In genomic region chr1:224182866-224183590, GRCh38 we compare ENCODE assay signal across 8 cellular contexts. TPM values are rescaled to one million over a fixed set of nuclear protein-coding genes. Genes with fewer than 3 reads are reported as not detected.
DNase-seq lines count a peak whose midpoint lies in the region; ATAC-seq and TF ChIP-seq lines count a peak whose summit lies in the region.

DEGS1 (plus strand) TSS chr1:224183240; CDS start chr1:224183337, 97 bp downstream.

- H3K4me2 ChIP-seq in neural cell (ENCODE audit: low read length) = peak within 1 kb of the TSS; percentile 76

- TF ChIP-seq CTCF in RWPE2 (IDR thresholded peaks at IDR 0.05; ENCODE audit: poor library complexity, severe bottlenecking) (no peak), fibroblast of the aortic adventitia (IDR thresholded peaks at IDR 0.05; ENCODE audit: insufficient read depth, low read length) (no peak), neural cell (IDR thresholded peaks at IDR 0.05; ENCODE audit: poor library complexity, severe bottlenecking) (no peak), stomach (IDR thresholded peaks at IDR 0.05) (no peak)

- intact Hi-C loops in stomach (cut with DNase I; ENCODE audit: low total_unique reads) = no loop called here

- peaks cover 41% of the 10 kb centered on the region for H3K79me2 ChIP-seq in neural cell (replicated peaks; ENCODE audit: insufficient read depth, low read length)

- whole genome bisulfite sequencing in stomach, 5 donors = 0 to 1% (median 0%) methylated on average over 25 to 94 of the region's 94 CpGs

- peak within 1 kb of the TSS; percentile 84 for H2AFZ ChIP-seq in neural cell (ENCODE audit: low read depth, low read length)

- no peaks in the 10 kb centered on the region for H3K9me3 ChIP-seq in RWPE2 (ENCODE audit: severe bottlenecking)
- H3K9me3 ChIP-seq in neural cell (ENCODE audit: low read length) = no peaks in the 10 kb centered on the region
- no peaks in the 10 kb centered on the region for H3K9me3 ChIP-seq in stomach

- peak within 1 kb of the TSS; percentile 95 for H3K9ac ChIP-seq in neural cell (ENCODE audit: low read length)

- H3K4me1 ChIP-seq in RWPE2 (ENCODE audit: insufficient read depth, poor library complexity, severe bottlenecking) = no peaks in the 10 kb centered on the region
- peaks cover 31 to 54% (median 43%) of the 10 kb centered on the region in 4 donors for H3K4me1 ChIP-seq in stomach

- peak within 1 kb of the TSS; percentile 66 for H3K27ac ChIP-seq in RWPE2 (ENCODE audit: poor library complexity, severe bottlenecking)
- H3K27ac ChIP-seq in neural cell (ENCODE audit: low read length) = peak within 1 kb of the TSS; percentile 89
- peak within 1 kb of the TSS; percentile 92 to 98 (median 97) for H3K27ac ChIP-seq in stomach

- TF ChIP-seq POLR2A in stomach (IDR thresholded peaks at IDR 0.05) = peak in 1 of 4 donors; percentile 18

- H3K27me3 ChIP-seq in RWPE2 (ENCODE audit: insufficient read depth, poor library complexity, severe bottlenecking) = no peaks in the 10 kb centered on the region
- no peaks in the 10 kb centered on the region for H3K27me3 ChIP-seq in neural cell (ENCODE audit: insufficient read depth, low read depth, low read length)
- H3K27me3 ChIP-seq in stomach = no peaks in the 10 kb centered on the region

- no peaks in the 10 kb centered on the region for H4K20me1 ChIP-seq in neural cell (ENCODE audit: insufficient read depth)

- H3K4me3 ChIP-seq in RWPE2 (ENCODE audit: severe bottlenecking) = peak within 1 kb of the TSS; percentile 70
- peak within 1 kb of the TSS; percentile 82 for H3K4me3 ChIP-seq in fibroblast of the aortic adventitia (ENCODE audit: low read depth, low read length)
- H3K4me3 ChIP-seq in neural cell (ENCODE audit: low read length) = peak within 1 kb of the TSS; percentile 93
- peak within 1 kb of the TSS; percentile 68 to 99 (median 88) for H3K4me3 ChIP-seq in stomach

- peak; percentile 22 for TF ChIP-seq EP300 in neural cell (conservative IDR thresholded peaks at IDR 0.05; ENCODE audit: poor library complexity, severe bottlenecking)
- no peak for TF ChIP-seq EP300 in stomach (IDR thresholded peaks at IDR 0.05)

- no peaks in the 10 kb centered on the region for H3K9me2 ChIP-seq in neural cell (ENCODE audit: insufficient read depth, low read length)

- peak; percentile 85 for ATAC-seq in RWPE2 (ENCODE audit: low read depth)

- DNase-seq in ELF-1 (ENCODE audit: low read depth, low spot score) (peak; percentile 94), GOT3 (lab: John Stamatoyannopoulos, UW) (peak; percentile 73), Kasumi-1 (lab: John Stamatoyannopoulos, UW) (peak; percentile 68 to 70), RWPE2 (ENCODE audit: low spot score) (peak; percentile 60), fibroblast of the aortic adventitia (ENCODE audit: low read depth) (peak; percentile 55), stomach (peak; percentile 88)
- peak; percentile 76 for DNase-seq in activated T-helper 9 cell treated with anti-CD3 and anti-CD28 coated beads, Interleukin-2, amount 50 U/mL, for 16 hours (ENCODE audit: low read depth)

- no peaks in the 10 kb centered on the region for H3F3A ChIP-seq in neural cell (ENCODE audit: insufficient read depth, low read length, poor library complexity, severe bottlenecking)

- no peaks in the 10 kb centered on the region for H3K36me3 ChIP-seq in RWPE2 (ENCODE audit: low read depth)
- no peaks in the 10 kb centered on the region for H3K36me3 ChIP-seq in neural cell (ENCODE audit: insufficient read depth, low read length)
- H3K36me3 ChIP-seq in stomach = no peaks in the 10 kb centered on the region

- no peak for TF ChIP-seq RAD21 in neural cell (conservative IDR thresholded peaks at IDR 0.05)

TF ChIP-seq in neural cell, 6 proteins besides CTCF, POLR2A, EP300 and RAD21:
- TF ChIP-seq SMC3 (conservative IDR thresholded peaks at IDR 0.05; ENCODE audit: poor library complexity) = peak; percentile 30
- TF ChIP-seq REST (IDR thresholded peaks at IDR 0.05; ENCODE audit: borderline replicate concordance) = peak; percentile 57
- peak; percentile 95 for TF ChIP-seq POLR2AphosphoS5 (IDR thresholded peaks at IDR 0.05)
- peak; percentile 71 for TF ChIP-seq TAF1 (IDR thresholded peaks at IDR 0.05; ENCODE audit: low read depth)
- TF ChIP-seq MXI1 (conservative IDR thresholded peaks at IDR 0.05; ENCODE audit: poor library complexity, severe bottlenecking) = peak; percentile 77
- TF ChIP-seq EZH2 (IDR thresholded peaks at IDR 0.05; ENCODE audit: borderline replicate concordance, insufficient read depth, low read length, poor library complexity, severe bottlenecking) = no peak

RNA-seq across cellular contexts. Expression of gene DEGS1, which starts in this region (rescaled TPM):
- total RNA-seq in fibroblast of the aortic adventitia (ENCODE audit: low replicate concordance) (32.6 and 125 TPM in 2 replicates), stomach (100 to 1,000 TPM in 1 of 5 donors, 10 to 100 TPM in 3, 1 to 10 TPM in 1; 6.4 to 109 (median 54.3) TPM)
- polyA plus RNA-seq in neural cell (40.6 and 53.7 TPM in 2 replicates), stomach (10 to 100 TPM; 11.2 to 44.5 (median 25.4) TPM)
- 44.7 and 52.1 TPM in 2 replicates for polyA minus RNA-seq in neural cell

Comparison
In these comparisons a context has a peak if more than half of its experiments do, and no peak if none do; other contexts are left out.
1. Peak in every context shown above with its lines: DNase-seq, ATAC-seq, H3K4me3 ChIP-seq and H3K27ac ChIP-seq.